1 cellular context compared by ENCODE assay signal in the genomic region with DNA sequence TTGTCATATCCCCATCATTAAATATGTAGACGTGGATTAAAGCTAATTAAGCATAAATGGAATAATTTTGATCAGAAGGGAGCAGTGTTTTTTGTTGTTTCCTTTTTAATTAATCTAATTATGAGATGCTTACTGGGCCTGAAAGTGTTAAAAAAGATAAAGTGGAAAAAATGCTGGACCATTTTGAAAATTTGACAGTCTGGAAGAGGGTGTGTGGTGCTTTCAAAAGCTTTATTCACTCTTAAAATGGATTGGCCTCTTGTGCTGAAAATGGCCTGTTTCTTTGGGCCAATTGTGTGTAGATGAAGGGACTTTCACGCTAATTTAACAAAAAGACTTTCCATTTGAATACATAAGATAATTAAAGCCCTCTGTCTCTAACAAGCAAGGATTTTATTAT.
TF ChIP-seq lines count a peak whose summit lies in the region.

No MANE protein-coding gene starts in this region.

TF ChIP-seq in IMR-90, 13 proteins besides CTCF, POLR2A, EP300 and RAD21 (continued from another document):
- TF ChIP-seq, protein P1, sequence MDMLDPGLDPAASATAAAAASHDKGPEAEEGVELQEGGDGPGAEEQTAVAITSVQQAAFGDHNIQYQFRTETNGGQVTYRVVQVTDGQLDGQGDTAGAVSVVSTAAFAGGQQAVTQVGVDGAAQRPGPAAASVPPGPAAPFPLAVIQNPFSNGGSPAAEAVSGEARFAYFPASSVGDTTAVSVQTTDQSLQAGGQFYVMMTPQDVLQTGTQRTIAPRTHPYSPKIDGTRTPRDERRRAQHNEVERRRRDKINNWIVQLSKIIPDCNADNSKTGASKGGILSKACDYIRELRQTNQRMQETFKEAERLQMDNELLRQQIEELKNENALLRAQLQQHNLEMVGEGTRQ (IDR thresholded peaks at IDR 0.05; ENCODE audit: low read depth, low read length) = no peak
- TF ChIP-seq CEBPB (IDR thresholded peaks at IDR 0.05; ENCODE audit: low read depth, low read length) (no peak), SMC3 (IDR thresholded peaks at IDR 0.05; ENCODE audit: low read depth, low read length) (no peak)
